8 cellular contexts compared by ENCODE assay signal in the genomic region with DNA sequence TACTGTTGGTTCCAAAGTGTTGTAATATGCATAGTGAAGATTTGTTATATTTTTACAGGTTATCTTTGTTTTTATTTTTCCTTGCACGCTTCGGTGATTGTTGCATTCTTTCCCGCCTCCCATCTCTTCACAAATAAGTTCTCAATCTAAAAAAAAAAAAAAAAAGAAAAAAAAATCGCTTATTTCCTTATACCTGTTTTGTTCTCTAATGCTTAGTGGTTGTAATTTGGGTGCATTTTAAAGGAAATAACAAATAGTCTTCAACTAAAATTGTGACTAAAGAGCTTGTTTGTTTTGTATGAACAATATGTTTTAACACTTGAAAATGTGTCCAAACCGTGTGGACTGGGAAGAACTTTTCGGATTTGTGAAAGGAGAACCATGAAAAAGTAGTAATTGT. TPM values are rescaled to one million over a fixed set of nuclear protein-coding genes. Genes with fewer than 3 reads are reported as not detected.
A peak's percentile ranks its signal among the peaks of the same experiment; 100 is the strongest.
DNase-seq lines count a peak whose midpoint lies in the region; ATAC-seq and TF ChIP-seq lines count a peak whose summit lies in the region.

No MANE protein-coding gene starts in this region.

- H3K4me1 ChIP-seq in H9 (ENCODE audit: insufficient read depth, low read length) (no peaks in the 10 kb centered on the region; the same call in 1 of the 2 replicates), gastrocnemius medialis (peaks cover 54 to 59% of the 10 kb centered on the region in 2 donors)

- H3K56ac ChIP-seq in H9 (ENCODE audit: insufficient read length, low read depth, low read length) = no peak overlapping the region

- H3K27me3 Mint-ChIP-seq in H9 (ENCODE audit: low read depth) = no peaks in the 10 kb centered on the region

- no peak overlapping the region for H2BK15ac ChIP-seq in H9 (ENCODE audit: low read depth, low read length)

- H3K36me3 ChIP-seq in SU-DHL-6 (ENCODE audit: low read length) (peaks cover 8% of the 10 kb centered on the region; the same call in 1 of the 2 replicates), gastrocnemius medialis (no peaks in the 10 kb centered on the region)

- no peak overlapping the region for H4K5ac ChIP-seq in H9 (ENCODE audit: insufficient read length, low read depth, low read length)

- H3K27ac ChIP-seq in H9 (ENCODE audit: insufficient read length, low read depth, low read length) = no peak overlapping the region
- H3K27ac ChIP-seq in SU-DHL-6 (ENCODE audit: low read depth, low read length) = peak overlapping the region; percentile 91
- H3K27ac ChIP-seq in gastrocnemius medialis = peak overlapping the region; percentile 94 to 98 (median 97)

- H3K18ac ChIP-seq in H9 (ENCODE audit: insufficient read length, low read depth, low read length) = no peak overlapping the region

- in situ Hi-C loops in gastrocnemius medialis (cut with MboI; ENCODE audit: low sequenced_read_pairs in 4 of 4) = loop anchor here in 1 of 4 donors (25.0 kb wide), 1 partner anchor 1417 kb away; a partner anchor contains a TSS

- peak overlapping the region; percentile 90 to 91 for H3K4me3 Mint-ChIP-seq in H9

- H3F3A ChIP-seq in SU-DHL-6 (ENCODE audit: insufficient read depth) = no peaks in the 10 kb centered on the region

- H3K4me2 ChIP-seq in H9 (ENCODE audit: insufficient read depth, insufficient read length, low read length) (peak overlapping the region; percentile 96), SU-DHL-6 (ENCODE audit: low read depth, low read length, poor library complexity, severe bottlenecking) (peak overlapping the region; percentile 98)

- H3K27ac Mint-ChIP-seq in H9 = peak overlapping the region; percentile 88 to 92 (median 91); a peak in 5 of 7 replicates

- H2AFZ ChIP-seq in H9 (ENCODE audit: low read length) = no peak overlapping the region
- H2AFZ ChIP-seq in SU-DHL-6 (ENCODE audit: low read depth, low read length, severe bottlenecking) = no peak overlapping the region

- no peak for TF ChIP-seq POLR2A in gastrocnemius medialis (IDR thresholded peaks at IDR 0.05)

- H4K20me1 ChIP-seq in H9 (ENCODE audit: control insufficient read depth, insufficient read depth, insufficient read length) (no peaks in the 10 kb centered on the region), SU-DHL-6 (ENCODE audit: low read depth, low read length) (peaks cover 37% of the 10 kb centered on the region)

- no peak overlapping the region for H4K8ac ChIP-seq in H9 (replicated peaks; ENCODE audit: insufficient read length, low read depth, low read length)

- H2AK5ac ChIP-seq in H9 (ENCODE audit: insufficient read length, low read length) = no peak overlapping the region

- no peak overlapping the region for H3T11ph ChIP-seq in H9 (ENCODE audit: low read length)

- H3K27me3 ChIP-seq in H9 (ENCODE audit: insufficient read depth, low read length) (no peaks in the 10 kb centered on the region), SU-DHL-6 (ENCODE audit: low read length) (no peaks in the 10 kb centered on the region), gastrocnemius medialis (no peaks in the 10 kb centered on the region)

- H3K4me3 ChIP-seq in SU-DHL-6 (ENCODE audit: insufficient read depth, low read length, poor library complexity, severe bottlenecking) (peak overlapping the region; percentile 82), fibroblast of the aortic adventitia (ENCODE audit: low read depth, low read length) (peak overlapping the region; percentile 89), gastrocnemius medialis (peak overlapping the region; percentile 63 to 96 (median 86))

- H4K91ac ChIP-seq in H9 (ENCODE audit: insufficient read length, low read depth, low read length) = no peak overlapping the region

- H2BK20ac ChIP-seq in H9 (ENCODE audit: low read depth, low read length, poor library complexity, severe bottlenecking) = no peak overlapping the region

- H3K79me1 ChIP-seq in H9 (ENCODE audit: insufficient read depth, low read depth, low read length, poor library complexity, severe bottlenecking) = no peaks in the 10 kb centered on the region

- H3K9me3 Mint-ChIP-seq in H9 = peaks cover 0 to 4% of the 10 kb centered on the region in 2 experiments; a peak in 1 of 5 replicates

- H3K23me2 ChIP-seq in H9 (ENCODE audit: insufficient read length, low read depth, low read length, poor library complexity, severe bottlenecking) = peaks cover 8% of the 10 kb centered on the region

- no peak overlapping the region for H3K14ac ChIP-seq in H9 (ENCODE audit: insufficient read depth, low read length)

- no peaks in the 10 kb centered on the region for H3K9me2 ChIP-seq in SU-DHL-6 (replicated peaks; ENCODE audit: insufficient read depth, low read length)

- H3K4ac ChIP-seq in H9 (ENCODE audit: low read depth, low read length) = no peak overlapping the region

- H3K23ac ChIP-seq in H9 (ENCODE audit: insufficient read length, low read depth, low read length) = no peak overlapping the region

- H3K79me2 ChIP-seq in H9 (ENCODE audit: insufficient read depth, low read length) = peaks cover 33% of the 10 kb centered on the region
- H3K79me2 ChIP-seq in SU-DHL-6 (ENCODE audit: insufficient read depth, low read length) = peaks cover 62% of the 10 kb centered on the region

- DNase-seq in H9 = no peak
- DNase-seq in fibroblast of the aortic adventitia (ENCODE audit: low read depth) = no peak
- DNase-seq in gastrocnemius medialis = no peak
- no peak for DNase-seq in NCI-H2029 (lab: John Stamatoyannopoulos, UW)
- DNase-seq in central memory CD4-positive, alpha-beta T cell = no peak

- H2BK120ac ChIP-seq in H9 (ENCODE audit: low read depth, low read length, poor library complexity, severe bottlenecking) = no peak overlapping the region

- H3K9ac ChIP-seq in H9 (ENCODE audit: extremely low read depth, insufficient read length, low read length) = peak overlapping the region; percentile 86
- peak overlapping the region; percentile 98 for H3K9ac ChIP-seq in SU-DHL-6 (ENCODE audit: low read length)

- no peak overlapping the region for H2BK5ac ChIP-seq in H9 (ENCODE audit: insufficient read length, low read length)

- peaks cover 0 to 13% (median 9%) of the 10 kb centered on the region in 3 experiments; a peak in 6 of 7 replicates for H3K36me3 Mint-ChIP-seq in H9 (ENCODE audit: insufficient read depth in 1 of 3, low read depth in 3 of 3)

- ATAC-seq in gastrocnemius medialis = no peak
- ATAC-seq in HG02884 (IDR thresholded peaks at IDR 0.05; ENCODE audit: unreplicated experiment) = no peak
- no peak for ATAC-seq in HG03280 (IDR thresholded peaks at IDR 0.05; ENCODE audit: unreplicated experiment)

- TF ChIP-seq CTCF in H9 (conservative IDR thresholded peaks at IDR 0.05) (no peak), SU-DHL-6 (IDR thresholded peaks at IDR 0.05; ENCODE audit: insufficient read depth, low read length, poor library complexity, severe bottlenecking) (no peak), fibroblast of the aortic adventitia (IDR thresholded peaks at IDR 0.05; ENCODE audit: insufficient read depth, low read length) (no peak), gastrocnemius medialis (IDR thresholded peaks at IDR 0.05 in 4 of 5, conservative IDR thresholded peaks at IDR 0.05 in 1 of 5) (no peak)

- peaks cover 26 to 37% of the 10 kb centered on the region in 2 experiments for H3K4me1 Mint-ChIP-seq in H9

- WGBS in H9 (ENCODE audit: extremely low coverage, insufficient read length, low lambda C conversion rate) = no CpG with 5 or more reads among the region's 6 CpGs

- intact Hi-C loops in gastrocnemius medialis (cut with DNase I; ENCODE audit: low total_unique reads) = loop anchor here (5.0 kb wide), 1 partner anchor 172 kb away; no protein-coding TSS in a partner anchor

- H2BK12ac ChIP-seq in H9 (ENCODE audit: insufficient read length, low read depth, low read length) = no peak overlapping the region

- H3K9me3 ChIP-seq in H9 (ENCODE audit: control insufficient read depth, low read depth, low read length) (no peaks in the 10 kb centered on the region), SU-DHL-6 (ENCODE audit: insufficient read depth, low read length) (no peaks in the 10 kb centered on the region), gastrocnemius medialis (no peaks in the 10 kb centered on the region)

RNA-seq across cellular contexts. Expression of a gene that starts 1.5 kb away (rescaled TPM):
- total RNA-seq in H9 (2021) (230 and 246 TPM in 2 replicates), fibroblast of the aortic adventitia (ENCODE audit: low replicate concordance) (119 and 238 TPM in 2 replicates), gastrocnemius medialis (10 to 100 TPM; 10.5 to 23.0 (median 13.1) TPM)
